12 cellular contexts compared by ENCODE assay signal in genomic region chr3:105853801-105854432, GRCh38. TPM values are rescaled to one million over a fixed set of nuclear protein-coding genes. Genes with fewer than 3 reads are reported as not detected.
DNase-seq lines count a peak whose midpoint lies in the region; ATAC-seq, FAIRE-seq and TF ChIP-seq lines count a peak whose summit lies in the region.
"Had no signal": no experiment of that assay in that cellular context is flagged by ENCODE, and none has a peak within 500 bp of the region (broad histone marks: within the 10 kb centered on the region; RNA-seq: fewer than 3 reads in every experiment).

No MANE protein-coding gene starts in this region.

- TF ChIP-seq CTCF in D721Med (IDR thresholded peaks at IDR 0.05; ENCODE audit: insufficient read depth, missing control alignments) = no peak

- H3K27me3 Mint-ChIP-seq in memory B cell = no peaks in the 10 kb centered on the region

- peak; percentile 59 to 78 for DNase-seq in memory B cell (ENCODE audit: low spot score in 2 of 2)
- no peak for DNase-seq in G401 (ENCODE audit: low spot score)
- DNase-seq in NCI-H2227 (lab: John Stamatoyannopoulos, UW; ENCODE audit: unreplicated experiment) = no peak
- DNase-seq in activated CD4-positive, alpha-beta T cell treated with anti-CD3 and anti-CD28 coated beads, Interleukin-2, amount 50 U/mL, for 4 hours = no peak
- no peak for DNase-seq in D721Med (ENCODE audit: insufficient read length, low spot score)
- DNase-seq: effector CD4-positive, alpha-beta T cell; GDM1; KBM-7; stomach had no signal

- peak overlapping the region; percentile 61 for H3K4me3 Mint-ChIP-seq in memory B cell

- H3K9me3 Mint-ChIP-seq in memory B cell = peaks cover 1% of the 10 kb centered on the region

- H3K27ac Mint-ChIP-seq in memory B cell = peak overlapping the region; percentile 99

- peaks cover 18% of the 10 kb centered on the region for H3K36me3 Mint-ChIP-seq in memory B cell

- no peak for FAIRE-seq in D721Med (lab: Jason Lieb, UNC)

- in situ Hi-C loops in G401 (cut with HindIII; ENCODE audit: low sequenced_read_pairs) = no loop called here

- peak; percentile 93 for ATAC-seq in GM18861 (IDR thresholded peaks at IDR 0.05; ENCODE audit: unreplicated experiment)
- ATAC-seq in GM21619 (IDR thresholded peaks at IDR 0.05; ENCODE audit: unreplicated experiment) = peak; percentile 97
- ATAC-seq in HG03439 (IDR thresholded peaks at IDR 0.05; ENCODE audit: unreplicated experiment) = peak; percentile 98
- peak; percentile 97 for ATAC-seq in memory B cell (ENCODE audit: low read depth)

- H3K4me1 Mint-ChIP-seq in memory B cell = peaks cover 30% of the 10 kb centered on the region

RNA-seq across cellular contexts. Expression of gene CBLB, which starts 14.9 kb away (rescaled TPM):
- total RNA-seq in G401 (2014; rRNA removed; shearing (Covaris generic)) = 0.68 and 8.5 TPM in 2 replicates

Comparison
In these comparisons a context has a peak if more than half of its experiments do, and no peak if none do; other contexts are left out.
1. DNase-seq: peak in memory B cell (2 of 2); none in G401 (single experiment), NCI-H2227 (single experiment), activated CD4-positive, alpha-beta T cell treated with anti-CD3 and anti-CD28 coated beads, Interleukin-2, amount 50 U/mL, for 4 hours (0 of 2) and D721Med (single experiment).
2. Peak in every context shown above with its lines, with median percentiles within 50 percentile points of each other: ATAC-seq.